ENCODE assay signal across 9 cellular contexts in the genomic region with DNA sequence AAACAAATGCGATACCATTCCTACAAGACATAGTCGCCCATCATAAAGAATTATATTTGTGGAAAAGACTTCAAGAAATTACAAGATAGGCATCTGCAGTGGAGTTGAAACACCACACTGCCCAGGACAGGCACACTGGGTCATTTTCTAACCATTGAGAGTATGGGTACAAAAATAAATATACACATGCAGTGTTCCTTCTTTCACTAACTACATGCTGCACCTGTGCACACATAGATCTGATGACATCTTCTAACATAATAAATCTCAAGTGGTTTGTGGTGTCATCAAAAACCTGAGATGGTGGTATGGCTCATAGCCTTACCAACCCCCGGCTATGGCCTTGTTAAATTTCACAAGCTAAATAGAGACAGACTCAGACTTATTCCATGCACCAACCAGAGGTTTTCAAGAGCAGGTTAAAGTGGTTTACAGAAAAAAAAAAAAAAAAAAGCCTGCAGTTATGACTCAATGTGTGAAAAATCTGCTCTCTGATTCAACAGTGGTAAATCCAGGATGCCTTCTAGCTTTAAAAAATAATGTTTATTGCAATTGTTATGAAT. TPM values are rescaled to one million over a fixed set of nuclear protein-coding genes. Genes with fewer than 3 reads are reported as not detected.
A peak's percentile ranks its signal among the peaks of the same experiment; 100 is the strongest.
DNase-seq lines count a peak whose midpoint lies in the region; ATAC-seq and FAIRE-seq lines count a peak whose summit lies in the region.
"Had no signal": no experiment of that assay in that cellular context is flagged by ENCODE, and none has a peak within 500 bp of the region (broad histone marks: within the 10 kb centered on the region; RNA-seq: fewer than 3 reads in every experiment).

No MANE protein-coding gene starts in this region.

- H3K36me3 Mint-ChIP-seq in activated T-helper 1 cell treated with anti-CD3 and anti-CD28 coated beads, Interleukin-12 subunit alpha, Interleukin-12 subunit beta, Interleukin-2, Interleukin-4 antibody, amounts not matched to agents 30 ng/mL and 10 ng/mL and 1 ng/mL, durations not matched to agents 14 hours and 24 hours and 36 hours (ENCODE audit: low read depth) = peaks cover 3% of the 10 kb centered on the region
- H3K36me3 Mint-ChIP-seq in stimulated activated effector memory CD8-positive, alpha-beta T cell treated with anti-CD3 and anti-CD28 coated beads, Interleukin-12 subunit alpha, Interleukin-12 subunit beta, amount 100 ng/mL, for 72 hours = peaks cover 4% of the 10 kb centered on the region
- H3K36me3 Mint-ChIP-seq: memory B cell had no signal

- no peak overlapping the region for H3K4me3 Mint-ChIP-seq in activated T-helper 1 cell treated with anti-CD3 and anti-CD28 coated beads, Interleukin-12 subunit alpha, Interleukin-12 subunit beta, Interleukin-2, Interleukin-4 antibody, amounts not matched to agents 30 ng/mL and 10 ng/mL and 1 ng/mL, durations not matched to agents 14 hours and 24 hours and 36 hours
- H3K4me3 Mint-ChIP-seq in stimulated activated effector memory CD8-positive, alpha-beta T cell treated with anti-CD3 and anti-CD28 coated beads, Interleukin-12 subunit alpha, Interleukin-12 subunit beta, amount 100 ng/mL, for 72 hours = no peak overlapping the region
- H3K4me3 Mint-ChIP-seq: memory B cell had no signal

- H3K9me3 Mint-ChIP-seq in activated T-helper 1 cell treated with anti-CD3 and anti-CD28 coated beads, Interleukin-12 subunit alpha, Interleukin-12 subunit beta, Interleukin-2, Interleukin-4 antibody, amounts not matched to agents 30 ng/mL and 10 ng/mL and 1 ng/mL, durations not matched to agents 14 hours and 24 hours and 36 hours = no peaks in the 10 kb centered on the region
- no peaks in the 10 kb centered on the region for H3K9me3 Mint-ChIP-seq in stimulated activated effector memory CD8-positive, alpha-beta T cell treated with anti-CD3 and anti-CD28 coated beads, Interleukin-12 subunit alpha, Interleukin-12 subunit beta, amount 100 ng/mL, for 72 hours
- H3K9me3 Mint-ChIP-seq: memory B cell had no signal

- ATAC-seq in activated CD4-positive, CD25-positive, alpha-beta regulatory T cell treated with anti-CD3 and anti-CD28 coated beads, Interleukin-2, amount 50 U/mL, for 24 hours = peak; percentile 30 to 43
- peak; percentile 94 for ATAC-seq in stimulated activated effector memory CD8-positive, alpha-beta T cell treated with anti-CD3 and anti-CD28 coated beads, Interleukin-12 subunit alpha, Interleukin-12 subunit beta, amount 100 ng/mL, for 72 hours
- no peak for ATAC-seq in HG03571 (IDR thresholded peaks at IDR 0.05; ENCODE audit: unreplicated experiment)

- intact Hi-C loops in activated T-helper 1 cell treated with anti-CD3 and anti-CD28 coated beads, Interleukin-12 subunit alpha, Interleukin-12 subunit beta, Interleukin-2, Interleukin-4 antibody, amounts not matched to agents 30 ng/mL and 10 ng/mL and 1 ng/mL, durations not matched to agents 14 hours and 24 hours and 36 hours (cut with micrococcal nuclease) = loop anchor here (2.0 to 10.0 kb wide), 4 partner anchors 14 to 668 kb away; no protein-coding TSS in a partner anchor

- peak overlapping the region; percentile 18 for H3K27ac Mint-ChIP-seq in activated T-helper 1 cell treated with anti-CD3 and anti-CD28 coated beads, Interleukin-12 subunit alpha, Interleukin-12 subunit beta, Interleukin-2, Interleukin-4 antibody, amounts not matched to agents 30 ng/mL and 10 ng/mL and 1 ng/mL, durations not matched to agents 14 hours and 24 hours and 36 hours
- no peak overlapping the region for H3K27ac Mint-ChIP-seq in stimulated activated effector memory CD8-positive, alpha-beta T cell treated with anti-CD3 and anti-CD28 coated beads, Interleukin-12 subunit alpha, Interleukin-12 subunit beta, amount 100 ng/mL, for 72 hours
- H3K27ac Mint-ChIP-seq: memory B cell had no signal

- FAIRE-seq in frontal cortex (lab: Jason Lieb, UNC) = no peak

- peaks cover 14% of the 10 kb centered on the region for H3K4me1 Mint-ChIP-seq in activated T-helper 1 cell treated with anti-CD3 and anti-CD28 coated beads, Interleukin-12 subunit alpha, Interleukin-12 subunit beta, Interleukin-2, Interleukin-4 antibody, amounts not matched to agents 30 ng/mL and 10 ng/mL and 1 ng/mL, durations not matched to agents 14 hours and 24 hours and 36 hours (ENCODE audit: low read depth)
- H3K4me1 Mint-ChIP-seq in stimulated activated effector memory CD8-positive, alpha-beta T cell treated with anti-CD3 and anti-CD28 coated beads, Interleukin-12 subunit alpha, Interleukin-12 subunit beta, amount 100 ng/mL, for 72 hours = peaks cover 18% of the 10 kb centered on the region

- peaks cover 47% of the 10 kb centered on the region for H3K27me3 Mint-ChIP-seq in activated T-helper 1 cell treated with anti-CD3 and anti-CD28 coated beads, Interleukin-12 subunit alpha, Interleukin-12 subunit beta, Interleukin-2, Interleukin-4 antibody, amounts not matched to agents 30 ng/mL and 10 ng/mL and 1 ng/mL, durations not matched to agents 14 hours and 24 hours and 36 hours (ENCODE audit: insufficient read depth)

- DNase-seq in activated CD4-positive, CD25-positive, alpha-beta regulatory T cell (lab: John Stamatoyannopoulos, UW) = no peak
- DNase-seq in NCI-H1417 (lab: John Stamatoyannopoulos, UW) (peak; percentile 78 to 97 (median 95)), NCI-H1048 (lab: John Stamatoyannopoulos, UW) (no peak), frontal cortex (ENCODE audit: low spot score in 2 of 2) (no peak)
- no peak for DNase-seq in activated T-helper 1 cell treated with anti-CD3 and anti-CD28 coated beads, Interleukin-12 subunit alpha, Interleukin-12 subunit beta, Interleukin-2, Interleukin-4 antibody, amounts not matched to agents 30 ng/mL and 10 ng/mL and 1 ng/mL, durations not matched to agents 14 hours and 24 hours and 36 hours (ENCODE audit: low spot score)
- no peak for DNase-seq in stimulated activated effector memory CD8-positive, alpha-beta T cell treated with anti-CD3 and anti-CD28 coated beads, Interleukin-12 subunit alpha, Interleukin-12 subunit beta, amount 100 ng/mL, for 72 hours (ENCODE audit: low spot score in 2 of 2)

RNA-seq across cellular contexts. Expression of a gene that starts 12.4 kb away (rescaled TPM):
- total RNA-seq in activated T-helper 1 cell treated with anti-CD3 and anti-CD28 coated beads, Interleukin-12 subunit alpha, Interleukin-12 subunit beta, Interleukin-2, Interleukin-4 antibody, amounts not matched to agents 30 ng/mL and 10 ng/mL and 1 ng/mL, durations not matched to agents 14 hours and 24 hours and 36 hours = not detected in 2 replicates
- total RNA-seq in frontal cortex = 104 TPM

Comparison
In these comparisons a context has a peak if more than half of its experiments do, and no peak if none do; other contexts are left out.
1. DNase-seq: peak in NCI-H1417 (3 of 3); none in activated CD4-positive, CD25-positive, alpha-beta regulatory T cell (0 of 4), activated T-helper 1 cell treated with anti-CD3 and anti-CD28 coated beads, Interleukin-12 subunit alpha, Interleukin-12 subunit beta, Interleukin-2, Interleukin-4 antibody, amounts not matched to agents 30 ng/mL and 10 ng/mL and 1 ng/mL, durations not matched to agents 14 hours and 24 hours and 36 hours (single experiment), stimulated activated effector memory CD8-positive, alpha-beta T cell treated with anti-CD3 and anti-CD28 coated beads, Interleukin-12 subunit alpha, Interleukin-12 subunit beta, amount 100 ng/mL, for 72 hours (0 of 2), NCI-H1048 (single experiment) and frontal cortex (0 of 2).
2. RNA of a gene that starts 12.4 kb away (total RNA-seq): 104 TPM in frontal cortex (single experiment); not detected in activated T-helper 1 cell treated with anti-CD3 and anti-CD28 coated beads, Interleukin-12 subunit alpha, Interleukin-12 subunit beta, Interleukin-2, Interleukin-4 antibody, amounts not matched to agents 30 ng/mL and 10 ng/mL and 1 ng/mL, durations not matched to agents 14 hours and 24 hours and 36 hours; every median in the first group is over 10 times any median in the second.